8 cellular contexts compared by ENCODE assay signal in the genomic region with DNA sequence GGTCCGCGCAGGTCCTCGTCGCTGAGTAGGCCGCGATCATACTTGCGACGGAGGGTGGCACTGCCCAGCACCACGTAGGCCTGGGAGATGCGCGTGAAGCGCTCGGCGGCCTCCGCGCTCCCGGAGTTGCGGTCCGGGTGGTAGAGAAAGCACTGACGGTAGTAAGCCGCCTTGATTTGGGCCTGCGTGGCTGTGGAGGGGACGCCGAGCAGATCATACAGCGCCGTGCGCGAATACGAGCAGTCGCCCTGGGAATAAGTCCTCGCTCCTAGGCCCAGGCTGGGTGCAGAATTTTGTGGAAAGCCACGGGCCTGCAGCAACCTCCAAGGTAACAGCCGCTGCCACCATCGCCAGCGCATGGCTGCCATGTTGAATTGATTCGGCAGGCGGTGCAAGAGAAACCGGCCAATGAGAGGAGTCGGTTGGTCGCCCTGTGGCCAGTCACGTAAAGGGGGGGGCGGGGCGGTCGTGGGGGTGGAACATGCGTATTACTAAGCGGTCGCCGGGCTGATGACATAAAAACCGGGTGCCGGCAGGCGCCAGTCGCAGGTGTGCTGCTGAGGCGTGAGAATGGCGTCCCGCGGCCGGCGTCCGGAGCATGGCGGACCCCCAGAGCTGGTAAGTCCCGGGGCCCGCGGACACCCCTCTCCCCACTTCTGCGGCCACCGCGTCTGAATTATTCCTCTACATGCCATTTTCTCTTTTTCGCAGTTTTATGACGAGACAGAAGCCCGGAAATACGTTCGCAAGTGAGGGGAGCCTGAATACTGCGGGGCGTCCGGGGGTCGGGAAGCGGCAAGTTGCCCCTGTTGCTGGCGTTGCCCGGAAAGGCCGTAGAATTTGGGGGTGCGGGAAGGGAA. TPM values are rescaled to one million over a fixed set of nuclear protein-coding genes. Genes with fewer than 3 reads are reported as not detected.
A peak's percentile ranks its signal among the peaks of the same experiment; 100 is the strongest.
DNase-seq lines count a peak whose midpoint lies in the region; FAIRE-seq and TF ChIP-seq lines count a peak whose summit lies in the region.

A gene with protein sequence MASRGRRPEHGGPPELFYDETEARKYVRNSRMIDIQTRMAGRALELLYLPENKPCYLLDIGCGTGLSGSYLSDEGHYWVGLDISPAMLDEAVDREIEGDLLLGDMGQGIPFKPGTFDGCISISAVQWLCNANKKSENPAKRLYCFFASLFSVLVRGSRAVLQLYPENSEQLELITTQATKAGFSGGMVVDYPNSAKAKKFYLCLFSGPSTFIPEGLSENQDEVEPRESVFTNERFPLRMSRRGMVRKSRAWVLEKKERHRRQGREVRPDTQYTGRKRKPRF (plus strand): TSS at position 542 of the 860 bp plus-strand sequence. CDS start 29 bp downstream, at position 571.
A gene (minus strand): TSS at position 398 of the 860 bp plus-strand sequence. CDS start 30 bp downstream, at position 368.

- CTCF ChIA-PET in RWPE1 (lab: Yijun Ruan, JAX): interaction anchor here (0.5 kb wide), 1 partner anchor 21 kb away, joined by 6 read pairs; no protein-coding TSS in a partner anchor

- peak; percentile 70 for TF ChIP-seq POLR2A in H54 (IDR thresholded peaks at IDR 0.05; ENCODE audit: low read depth, low read length)

- H3K27ac ChIP-seq in RWPE1: peak within 1 kb of the TSS; percentile 75

- H3K27me3 Mint-ChIP-seq in nephron progenitor cell (ENCODE audit: low read depth, poor library complexity): peaks cover 3% of the 10 kb centered on the region
- H3K27me3 Mint-ChIP-seq in stimulated activated naive CD8-positive, alpha-beta T cell treated with anti-CD3 and anti-CD28 coated beads, Interleukin-15, Interleukin-2, amounts not matched to agents 100 ng/mL and 50 ng/mL, for 24 hours: no peaks in the 10 kb centered on the region

- POLR2A ChIA-PET in RWPE1 (lab: Yijun Ruan, JAX; ENCODE audit: low non-redundant PET): no interaction called here

- peaks cover 26% of the 10 kb centered on the region for H3K36me3 Mint-ChIP-seq in nephron progenitor cell (ENCODE audit: low read depth)
- H3K36me3 Mint-ChIP-seq in stimulated activated naive CD8-positive, alpha-beta T cell treated with anti-CD3 and anti-CD28 coated beads, Interleukin-15, Interleukin-2, amounts not matched to agents 100 ng/mL and 50 ng/mL, for 24 hours (ENCODE audit: low read depth): peaks cover 31% of the 10 kb centered on the region

- TF ChIP-seq CTCF in RWPE1 (conservative IDR thresholded peaks at IDR 0.05; ENCODE audit: low read depth): no peak
- no peak for TF ChIP-seq CTCF in fibroblast of the aortic adventitia (IDR thresholded peaks at IDR 0.05; ENCODE audit: insufficient read depth, low read length)
- no peak for TF ChIP-seq CTCF in nephron progenitor cell (IDR thresholded peaks at IDR 0.05)

- DNase-seq in ELF-1 (ENCODE audit: low read depth, low spot score): peak; percentile 95
- peak; percentile 96 for DNase-seq in H54 (ENCODE audit: insufficient read length, low spot score)
- peak; percentile 99 for DNase-seq in LoVo (ENCODE audit: low spot score)
- DNase-seq in RWPE1 (ENCODE audit: low spot score): peak; percentile 98
- peak; percentile 96 for DNase-seq in activated T-helper 9 cell treated with anti-CD3 and anti-CD28 coated beads, Interleukin-2, amount 50 U/mL, for 16 hours (ENCODE audit: low read depth)
- DNase-seq in fibroblast of the aortic adventitia (ENCODE audit: low read depth): peak; percentile 94
- peak; percentile 96 for DNase-seq in nephron progenitor cell

- H3K4me3 ChIP-seq in fibroblast of the aortic adventitia (ENCODE audit: low read depth, low read length): peak within 1 kb of the TSS; percentile 96

- FAIRE-seq in H54 (lab: Jason Lieb, UNC): no peak

- peaks cover 32% of the 10 kb centered on the region for H3K4me1 Mint-ChIP-seq in nephron progenitor cell
- peaks cover 57% of the 10 kb centered on the region for H3K4me1 Mint-ChIP-seq in stimulated activated naive CD8-positive, alpha-beta T cell treated with anti-CD3 and anti-CD28 coated beads, Interleukin-15, Interleukin-2, amounts not matched to agents 100 ng/mL and 50 ng/mL, for 24 hours (ENCODE audit: low read depth)

- peak within 1 kb of the TSS; percentile 98 for H3K4me3 Mint-ChIP-seq in nephron progenitor cell
- H3K4me3 Mint-ChIP-seq in stimulated activated naive CD8-positive, alpha-beta T cell treated with anti-CD3 and anti-CD28 coated beads, Interleukin-15, Interleukin-2, amounts not matched to agents 100 ng/mL and 50 ng/mL, for 24 hours: peak within 1 kb of the TSS; percentile 100

- H3K27ac Mint-ChIP-seq in nephron progenitor cell: peak within 1 kb of the TSS; percentile 93
- peak within 1 kb of the TSS; percentile 96 for H3K27ac Mint-ChIP-seq in stimulated activated naive CD8-positive, alpha-beta T cell treated with anti-CD3 and anti-CD28 coated beads, Interleukin-15, Interleukin-2, amounts not matched to agents 100 ng/mL and 50 ng/mL, for 24 hours

- no peaks in the 10 kb centered on the region for H3K9me3 Mint-ChIP-seq in nephron progenitor cell
- no peaks in the 10 kb centered on the region for H3K9me3 Mint-ChIP-seq in stimulated activated naive CD8-positive, alpha-beta T cell treated with anti-CD3 and anti-CD28 coated beads, Interleukin-15, Interleukin-2, amounts not matched to agents 100 ng/mL and 50 ng/mL, for 24 hours

RNA-seq across cellular contexts. Expression of the first gene that starts in this region (rescaled TPM):
- 28.6 and 69.4 TPM in 2 replicates for total RNA-seq in fibroblast of the aortic adventitia (ENCODE audit: low replicate concordance)

RNA-seq across cellular contexts. Expression of the second gene that starts in this region (rescaled TPM):
- total RNA-seq in fibroblast of the aortic adventitia (ENCODE audit: low replicate concordance): 1.9 and 3.4 TPM in 2 replicates

Comparison
In these comparisons a context has a peak if more than half of its experiments do, and no peak if none do; other contexts are left out.
1. Peak in every context shown above with its lines: DNase-seq, H3K4me3 ChIP-seq and H3K27ac ChIP-seq.